Comparison of ENCODE assay signal across 16 cellular contexts in genomic region chr16:57846078-57846697, GRCh38.
DNase-seq lines count a peak whose midpoint lies in the region; ATAC-seq and TF ChIP-seq lines count a peak whose summit lies in the region.
"Had no signal": no experiment of that assay in that cellular context is flagged by ENCODE, and none has a peak within 500 bp of the region (broad histone marks: within the 10 kb centered on the region; RNA-seq: fewer than 3 reads in every experiment).

No MANE protein-coding gene starts in this region.

- DNase-seq in COLO668 (lab: John Stamatoyannopoulos, UW; ENCODE audit: unreplicated experiment) (peak; percentile 21), RWPE2 (ENCODE audit: low spot score) (no peak), islet precursor cell (peak; percentile 86), foreskin melanocyte (no peak)
- DNase-seq: activated CD8-positive, alpha-beta memory T cell treated with anti-CD3 and anti-CD28 coated beads, Interleukin-2, amount 10 ng/mL, durations not matched to agents 7 days and 5 days; DMS153; erythroblast; hippocampal formation; NCI-H1694 treated with DMSO at 0.1 percent for 48 hours; SHP77 treated with DMSO at 0.1 percent for 48 hours had no signal

- H3K36me3 ChIP-seq in KMS-11 (ENCODE audit: insufficient read depth) = no peaks in the 10 kb centered on the region
- no peaks in the 10 kb centered on the region for H3K36me3 ChIP-seq in RWPE2 (ENCODE audit: low read depth)
- H3K36me3 ChIP-seq: prostate gland, vagina had no signal

- H3K4me1 ChIP-seq in KMS-11 (ENCODE audit: low read depth, poor library complexity, severe bottlenecking) (peaks cover 27% of the 10 kb centered on the region), RWPE2 (ENCODE audit: insufficient read depth, poor library complexity, severe bottlenecking) (no peaks in the 10 kb centered on the region)
- H3K4me1 ChIP-seq: prostate gland, vagina had no signal

- H3K79me2 ChIP-seq in KMS-11 (ENCODE audit: insufficient read depth, low read depth) = no peaks in the 10 kb centered on the region

- no peaks in the 10 kb centered on the region for H3K9me3 ChIP-seq in RWPE2 (ENCODE audit: severe bottlenecking)
- H3K9me3 ChIP-seq: prostate gland, vagina had no signal

- H3K4me3 ChIP-seq in KMS-11 (IDR thresholded peaks at IDR 0.05; ENCODE audit: insufficient read depth, low read depth, low read length) (no peak overlapping the region), RWPE2 (ENCODE audit: severe bottlenecking) (no peak overlapping the region)
- H3K4me3 ChIP-seq: prostate gland, vagina had no signal

- no peaks in the 10 kb centered on the region for H3K27me3 ChIP-seq in KMS-11 (ENCODE audit: insufficient read depth, low read depth)
- H3K27me3 ChIP-seq in RWPE2 (ENCODE audit: insufficient read depth, poor library complexity, severe bottlenecking) = no peaks in the 10 kb centered on the region
- H3K27me3 ChIP-seq: vagina had no signal

- H4K20me1 ChIP-seq in KMS-11 (ENCODE audit: insufficient read depth) = no peaks in the 10 kb centered on the region

- peak overlapping the region; percentile 85; the same call in 1 of the 2 replicates for H3K4me2 ChIP-seq in KMS-11

- TF ChIP-seq CTCF in KMS-11 (conservative IDR thresholded peaks at IDR 0.05; ENCODE audit: low read depth, low read length) = no peak
- TF ChIP-seq CTCF in RWPE2 (IDR thresholded peaks at IDR 0.05; ENCODE audit: poor library complexity, severe bottlenecking) = no peak

- ATAC-seq in RWPE2 (ENCODE audit: low read depth) (peak; percentile 44; the same call in 2 of the 3 replicates), HG03565 (IDR thresholded peaks at IDR 0.05; ENCODE audit: unreplicated experiment) (no peak), HG03139 (IDR thresholded peaks at IDR 0.05; ENCODE audit: unreplicated experiment) (no peak), HG02763 (IDR thresholded peaks at IDR 0.05; ENCODE audit: unreplicated experiment) (no peak)
- ATAC-seq: activated CD8-positive, alpha-beta memory T cell treated with anti-CD3 and anti-CD28 coated beads, Interleukin-2, amount 10 ng/mL, durations not matched to agents 7 days and 5 days had no signal

- no peak overlapping the region; the same call in 1 of the 2 replicates for H3K9ac ChIP-seq in KMS-11

- H3K27ac ChIP-seq in KMS-11 (peak overlapping the region; percentile 51; the same call in 1 of the 2 replicates), RWPE2 (ENCODE audit: poor library complexity, severe bottlenecking) (no peak overlapping the region)
- H3K27ac ChIP-seq: prostate gland, vagina had no signal

- H2AFZ ChIP-seq in KMS-11 (ENCODE audit: low read depth) = peak overlapping the region; percentile 47; the same call in 1 of the 2 replicates

Comparison
In these comparisons a context has a peak if more than half of its experiments do, and no peak if none do; other contexts are left out.
1. DNase-seq: peak in COLO668 (single experiment) and islet precursor cell (single experiment); none in RWPE2 (single experiment) and foreskin melanocyte (single experiment).